Comparison of ENCODE assay signal across 1 cellular context in genomic region chr5:179319123-179319522, GRCh38.
TF ChIP-seq lines count a peak whose summit lies in the region.

No MANE protein-coding gene starts in this region.

TF ChIP-seq in IMR-90, 13 proteins besides CTCF, POLR2A, EP300 and RAD21:
- TF ChIP-seq USF2 (IDR thresholded peaks at IDR 0.05; ENCODE audit: low read depth, low read length) (no peak), CEBPB (IDR thresholded peaks at IDR 0.05; ENCODE audit: low read depth, low read length) (no peak), NFE2L2 (IDR thresholded peaks at IDR 0.05; ENCODE audit: low read depth, low read length) (no peak), SMC3 (IDR thresholded peaks at IDR 0.05; ENCODE audit: low read depth, low read length) (no peak), BHLHE40 (IDR thresholded peaks at IDR 0.05; ENCODE audit: low read depth, low read length) (no peak), RFX5 (IDR thresholded peaks at IDR 0.05; ENCODE audit: low read depth, low read length) (no peak), MAZ (IDR thresholded peaks at IDR 0.05; ENCODE audit: borderline replicate concordance, low read depth, low read length) (no peak), MXI1 (IDR thresholded peaks at IDR 0.05; ENCODE audit: borderline replicate concordance, low read depth, low read length) (no peak), RCOR1 (IDR thresholded peaks at IDR 0.05; ENCODE audit: insufficient replicate concordance, low read length) (no peak)
